ENCODE assay signal across 8 cellular contexts in genomic region chr1:235971571-235972315, GRCh38.
DNase-seq lines count a peak whose midpoint lies in the region; ATAC-seq and TF ChIP-seq lines count a peak whose summit lies in the region.

No MANE protein-coding gene starts in this region.

- peak; percentile 93 for ATAC-seq in GM21529 (IDR thresholded peaks at IDR 0.05; ENCODE audit: unreplicated experiment)
- peak; percentile 87 for ATAC-seq in PC-3
- peak; percentile 97 to 98 for ATAC-seq in activated T-cell treated with anti-CD3 and anti-CD28 coated beads, Interleukin-2, amount 50 U/mL, for 4 hours

- H3K4me1 Mint-ChIP-seq in IgD-negative memory B cell, result peaks cover 17 to 19% (median 18%) of the 10 kb centered on the region in 3 donors
- H3K4me1 Mint-ChIP-seq in activated T-cell treated with anti-CD3 and anti-CD28 coated beads, Interleukin-2, amount 50 U/mL, for 4 hours (ENCODE audit: low read depth), result peaks cover 14% of the 10 kb centered on the region

- H3K36me3 Mint-ChIP-seq in IgD-negative memory B cell, result no peaks in the 10 kb centered on the region
- H3K36me3 Mint-ChIP-seq in activated T-cell treated with anti-CD3 and anti-CD28 coated beads, Interleukin-2, amount 50 U/mL, for 4 hours (ENCODE audit: insufficient read depth), result no peaks in the 10 kb centered on the region

- H3K36me3 ChIP-seq in PC-3 (ENCODE audit: low read depth, low read length) (no peaks in the 10 kb centered on the region), esophagus squamous epithelium (peaks cover 0 to 11% (median 0%) of the 10 kb centered on the region in 3 donors)

- H3K27ac ChIP-seq in PC-3 (ENCODE audit: low read length) (peak overlapping the region; percentile 50), esophagus squamous epithelium (peak overlapping the region; percentile 78 to 94 (median 92))

- H3K27me3 ChIP-seq in PC-3 (ENCODE audit: low read length), result no peaks in the 10 kb centered on the region
- H3K27me3 ChIP-seq in esophagus squamous epithelium, result no peaks in the 10 kb centered on the region

- H3K4me3 Mint-ChIP-seq in IgD-negative memory B cell, result peak overlapping the region; percentile 69 to 94 (median 82)
- peak overlapping the region; percentile 51 for H3K4me3 Mint-ChIP-seq in activated T-cell treated with anti-CD3 and anti-CD28 coated beads, Interleukin-2, amount 50 U/mL, for 4 hours

- H3K4me1 ChIP-seq in PC-3 (ENCODE audit: insufficient read depth, low read length), result peaks cover 16% of the 10 kb centered on the region
- peaks cover 8 to 19% (median 13%) of the 10 kb centered on the region in 3 donors for H3K4me1 ChIP-seq in esophagus squamous epithelium

- H3K4me2 ChIP-seq in PC-3 (ENCODE audit: low read length), result peak overlapping the region; percentile 72

- CTCF ChIA-PET in PC-3 (lab: Charles Lee), result interaction anchor here (0.5 to 1.8 kb wide), 15 partner anchors 8 to 817 kb away, joined by 3 to 20 read pairs (median 4); no protein-coding TSS in a partner anchor

- peak overlapping the region; percentile 15; the same call in 1 of the 2 replicates for H3K4me3 ChIP-seq in PC-3 (ENCODE audit: low read length)
- H3K4me3 ChIP-seq in esophagus squamous epithelium, result peak overlapping the region; percentile 14 to 61 (median 38)

- DNase-seq in DMS79 treated with DMSO at 0.1 percent for 48 hours (lab: John Stamatoyannopoulos, UW), result peak; percentile 83
- peak; percentile 87 for DNase-seq in PC-3
- DNase-seq in activated T-cell treated with anti-CD3 and anti-CD28 coated beads, Interleukin-2, amount 50 U/mL, for 4 hours, result peak; percentile 88
- DNase-seq in esophagus squamous epithelium (lab: John Stamatoyannopoulos, UW), result peak; percentile 58
- DNase-seq in myocyte (ENCODE audit: low read depth), result peak; percentile 97
- peak; percentile 77 to 83 for DNase-seq in stimulated activated CD8-positive, alpha-beta memory T cell treated with anti-CD3 and anti-CD28 coated beads, Interleukin-7, amount 100 ng/mL, for 4 hours (ENCODE audit: low read depth in 2 of 2)

- H3K9ac ChIP-seq in PC-3 (ENCODE audit: low read length), result peak overlapping the region; percentile 34

- H3K9me3 Mint-ChIP-seq in IgD-negative memory B cell, result peaks cover 0 to 5% (median 2%) of the 10 kb centered on the region in 3 donors
- no peaks in the 10 kb centered on the region for H3K9me3 Mint-ChIP-seq in activated T-cell treated with anti-CD3 and anti-CD28 coated beads, Interleukin-2, amount 50 U/mL, for 4 hours

- no peaks in the 10 kb centered on the region for H3K79me2 ChIP-seq in PC-3 (ENCODE audit: low read length)

- H3K9me3 ChIP-seq in PC-3 (ENCODE audit: low read length), result no peaks in the 10 kb centered on the region
- no peaks in the 10 kb centered on the region for H3K9me3 ChIP-seq in esophagus squamous epithelium

- POLR2A ChIA-PET in PC-3 (lab: Charles Lee; ENCODE audit: unreplicated experiment), result interaction anchor here (0.6 kb wide), 1 partner anchor 198 kb away, joined by 3 read pairs; no protein-coding TSS in a partner anchor

- intact Hi-C loops in PC-3 (cut with micrococcal nuclease) (loop anchor here (1.0 to 2.0 kb wide), 6 partner anchors 48 to 467 kb away; partner anchors contain the start of gene B3GALNT2), esophagus squamous epithelium (cut with DNase I) (loop anchor here (5.0 kb wide), 1 partner anchor 104 kb away; the partner anchor contains the start of gene LYST)

- peaks cover 2% of the 10 kb centered on the region for H3K27me3 Mint-ChIP-seq in IgD-negative memory B cell
- no peaks in the 10 kb centered on the region for H3K27me3 Mint-ChIP-seq in activated T-cell treated with anti-CD3 and anti-CD28 coated beads, Interleukin-2, amount 50 U/mL, for 4 hours (ENCODE audit: low read depth)

- TF ChIP-seq POLR2A in esophagus squamous epithelium (IDR thresholded peaks at IDR 0.05), result peak in 2 of 4 donors; percentile 54 to 57

- H3K9me2 ChIP-seq in PC-3 (replicated peaks; ENCODE audit: low read length), result no peaks in the 10 kb centered on the region

- no peaks in the 10 kb centered on the region for H4K20me1 ChIP-seq in PC-3 (ENCODE audit: low read length)

- BruUV-seq in PC-3 (replicated peaks; lab: Mats Ljungman, UMichigan), result no TSS peak

- H3K27ac Mint-ChIP-seq in IgD-negative memory B cell, result peak overlapping the region; percentile 80 to 95 (median 90)

- TF ChIP-seq CTCF in PC-3 (conservative IDR thresholded peaks at IDR 0.05; ENCODE audit: low read depth, low read length), result peak; percentile 83
- TF ChIP-seq CTCF in esophagus squamous epithelium (IDR thresholded peaks at IDR 0.05), result peak; percentile 75 to 93 (median 89)

- peak overlapping the region; percentile 78 for H2AFZ ChIP-seq in PC-3 (ENCODE audit: low read length)

- WGBS in esophagus squamous epithelium, 2 donors, result 7 to 11% methylated on average over 23 to 25 of the region's 29 CpGs

- H3F3A ChIP-seq in PC-3 (ENCODE audit: low read length, unreplicated experiment), result no peaks in the 10 kb centered on the region

Comparison
In these comparisons a context has a peak if more than half of its experiments do, and no peak if none do; other contexts are left out.
1. Peak in every context shown above with its lines: DNase-seq, ATAC-seq, H3K4me3 ChIP-seq and H3K27ac ChIP-seq.